In the genomic region with DNA sequence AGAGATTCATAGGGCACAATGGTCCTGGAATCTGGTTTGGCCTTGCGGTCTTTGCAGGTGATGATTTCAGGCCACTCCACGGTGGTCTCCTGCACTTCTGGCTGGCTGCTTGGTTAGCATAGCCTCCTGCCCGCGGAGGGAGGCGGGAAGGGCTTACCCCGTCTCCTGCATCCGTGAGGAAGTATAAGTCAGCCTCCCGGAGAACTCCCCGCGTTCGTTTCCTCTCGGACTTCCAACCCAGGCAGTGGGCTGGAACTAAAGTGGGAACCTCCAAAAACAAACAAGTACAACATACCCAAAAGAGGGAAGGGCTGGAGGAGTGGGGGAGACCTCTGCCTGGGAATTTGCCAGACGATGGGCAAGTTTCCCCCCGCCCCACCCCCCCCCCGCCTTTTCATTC, we compare ENCODE assay signal across 10 cellular contexts. TPM values are rescaled to one million over a fixed set of nuclear protein-coding genes. Genes with fewer than 3 reads are reported as not detected.
A peak's percentile ranks its signal among the peaks of the same experiment; 100 is the strongest.
DNase-seq lines count a peak whose midpoint lies in the region; ATAC-seq and TF ChIP-seq lines count a peak whose summit lies in the region.
"Had no signal": no experiment of that assay in that cellular context is flagged by ENCODE, and none has a peak within 500 bp of the region (broad histone marks: within the 10 kb centered on the region; RNA-seq: fewer than 3 reads in every experiment).

No MANE protein-coding gene starts in this region.

- H3K4me1 ChIP-seq in Panc1 (ENCODE audit: control insufficient read depth, insufficient read depth, low read length), result peaks cover 45% of the 10 kb centered on the region
- peaks cover 5 to 85% (median 14%) of the 10 kb centered on the region in 3 donors for H3K4me1 ChIP-seq in esophagus squamous epithelium

- in situ Hi-C loops in Panc1 (cut with HindIII; ENCODE audit: low pct_unique_long_range_greater_than_20kb, low sequenced_read_pairs), result no loop called here

- no peak for TF ChIP-seq POLR2A in esophagus squamous epithelium (IDR thresholded peaks at IDR 0.05)

- H3K4me2 ChIP-seq in neural cell (ENCODE audit: low read length), result no peak overlapping the region

- no peak overlapping the region for H2AFZ ChIP-seq in neural cell (ENCODE audit: low read depth, low read length)

- H3K27ac ChIP-seq in Panc1 (ENCODE audit: low read length) (peak overlapping the region; percentile 99), esophagus squamous epithelium (peak overlapping the region; percentile 89 to 99 (median 94)), neural cell (ENCODE audit: low read length) (no peak overlapping the region)

- TF ChIP-seq RAD21 in neural cell (conservative IDR thresholded peaks at IDR 0.05), result no peak

- no peaks in the 10 kb centered on the region for H3F3A ChIP-seq in neural cell (ENCODE audit: insufficient read depth, low read length, poor library complexity, severe bottlenecking)

- POLR2A ChIA-PET in AG04449 (lab: Yijun Ruan, JAX) (interaction anchor here (0.6 to 8.1 kb wide), 12 partner anchors 9 to 258 kb away, joined by 3 to 156 read pairs (median 8); no protein-coding TSS in a partner anchor), Panc1 (lab: Charles Lee) (interaction anchor here (0.6 to 1.2 kb wide), 4 partner anchors 28 to 219 kb away, joined by 3 to 15 read pairs (median 8); no protein-coding TSS in a partner anchor)

- CTCF ChIA-PET in AG04449 (lab: Yijun Ruan, JAX), result no interaction called here
- CTCF ChIA-PET in Panc1 (lab: Charles Lee), result interaction anchor here (0.6 to 0.7 kb wide), 2 partner anchors 272 to 286 kb away, joined by 3 to 4 read pairs; no protein-coding TSS in a partner anchor

- no TSS peak for BruUV-seq in Panc1 (replicated peaks; lab: Mats Ljungman, UMichigan)

- H3K4me3 ChIP-seq in AG04449 (ENCODE audit: low read depth, low read length) (peak overlapping the region; percentile 98), Panc1 (ENCODE audit: low read depth in 2 of 2, low read length in 2 of 2) (peak overlapping the region; percentile 76 to 88), esophagus squamous epithelium (peak overlapping the region in 3 of 4 donors; percentile 73 to 83 (median 80)), neural cell (ENCODE audit: low read length) (peak overlapping the region; percentile 83)

- WGBS in esophagus squamous epithelium, 2 donors, result 18 to 80% methylated on average over 1 to 5 of the region's 15 CpGs

- no peaks in the 10 kb centered on the region for H3K9me3 ChIP-seq in Panc1 (ENCODE audit: control insufficient read depth, insufficient read depth, low read depth, low read length)
- H3K9me3 ChIP-seq in esophagus squamous epithelium, result no peaks in the 10 kb centered on the region
- no peaks in the 10 kb centered on the region for H3K9me3 ChIP-seq in neural cell (ENCODE audit: low read length)

- H3K9me2 ChIP-seq in neural cell (ENCODE audit: insufficient read depth, low read length), result no peaks in the 10 kb centered on the region

- ATAC-seq in Panc1 (no peak), GM21717 (IDR thresholded peaks at IDR 0.05; ENCODE audit: unreplicated experiment) (no peak)

- H3K27me3 ChIP-seq in Panc1 (ENCODE audit: control insufficient read depth, insufficient read depth, low read length) (no peaks in the 10 kb centered on the region), esophagus squamous epithelium (peaks cover 0 to 49% (median 0%) of the 10 kb centered on the region in 4 donors), neural cell (ENCODE audit: insufficient read depth, low read depth, low read length) (peaks cover 53% of the 10 kb centered on the region)

- no peak overlapping the region for H3K9ac ChIP-seq in neural cell (ENCODE audit: low read length)

- H3K79me2 ChIP-seq in neural cell (replicated peaks; ENCODE audit: insufficient read depth, low read length), result peaks cover 35% of the 10 kb centered on the region

- H3K36me3 ChIP-seq in Panc1 (ENCODE audit: control insufficient read depth, insufficient read depth, low read length) (peaks cover 26% of the 10 kb centered on the region), esophagus squamous epithelium (peaks cover 0 to 9% (median 0%) of the 10 kb centered on the region in 3 donors), neural cell (ENCODE audit: insufficient read depth, low read length) (no peaks in the 10 kb centered on the region)

- intact Hi-C loops in Panc1 (cut with micrococcal nuclease; ENCODE audit: unreplicated experiment), result loop anchor here (2.0 to 10.0 kb wide), 4 partner anchors 49 to 435 kb away; no protein-coding TSS in a partner anchor
- intact Hi-C loops in esophagus squamous epithelium (cut with DNase I), result loop anchor here (5.0 to 10.0 kb wide), 3 partner anchors 75 to 272 kb away; a partner anchor contains a TSS

- TF ChIP-seq CTCF in AG04449 (IDR thresholded peaks at IDR 0.05; ENCODE audit: insufficient read depth, low read length, missing control alignments) (no peak), Panc1 (IDR thresholded peaks at IDR 0.05) (no peak), esophagus squamous epithelium (IDR thresholded peaks at IDR 0.05) (no peak), neural cell (IDR thresholded peaks at IDR 0.05; ENCODE audit: poor library complexity, severe bottlenecking) (no peak)

- DNase-seq in AG04449 (ENCODE audit: low read depth, low spot score) (no peak), Panc1 (ENCODE audit: low read depth, low spot score) (peak; percentile 64), esophagus squamous epithelium (lab: John Stamatoyannopoulos, UW) (no peak), NCI-H1694 (lab: John Stamatoyannopoulos, UW) (no peak), NCI-H1048 (lab: John Stamatoyannopoulos, UW) (no peak), OCI-M1 (lab: John Stamatoyannopoulos, UW) (no peak)
- DNase-seq: activated naive CD8-positive, alpha-beta T cell treated with anti-CD3 and anti-CD28 coated beads for 36 hours; COR-L47 had no signal

- no peaks in the 10 kb centered on the region for H4K20me1 ChIP-seq in neural cell (ENCODE audit: insufficient read depth)

- no peak for TF ChIP-seq EP300 in neural cell (conservative IDR thresholded peaks at IDR 0.05; ENCODE audit: poor library complexity, severe bottlenecking)

TF ChIP-seq in neural cell, 6 proteins besides CTCF, POLR2A, EP300 and RAD21:
- no peak for TF ChIP-seq MXI1 (conservative IDR thresholded peaks at IDR 0.05; ENCODE audit: poor library complexity, severe bottlenecking)
- TF ChIP-seq, protein P1, sequence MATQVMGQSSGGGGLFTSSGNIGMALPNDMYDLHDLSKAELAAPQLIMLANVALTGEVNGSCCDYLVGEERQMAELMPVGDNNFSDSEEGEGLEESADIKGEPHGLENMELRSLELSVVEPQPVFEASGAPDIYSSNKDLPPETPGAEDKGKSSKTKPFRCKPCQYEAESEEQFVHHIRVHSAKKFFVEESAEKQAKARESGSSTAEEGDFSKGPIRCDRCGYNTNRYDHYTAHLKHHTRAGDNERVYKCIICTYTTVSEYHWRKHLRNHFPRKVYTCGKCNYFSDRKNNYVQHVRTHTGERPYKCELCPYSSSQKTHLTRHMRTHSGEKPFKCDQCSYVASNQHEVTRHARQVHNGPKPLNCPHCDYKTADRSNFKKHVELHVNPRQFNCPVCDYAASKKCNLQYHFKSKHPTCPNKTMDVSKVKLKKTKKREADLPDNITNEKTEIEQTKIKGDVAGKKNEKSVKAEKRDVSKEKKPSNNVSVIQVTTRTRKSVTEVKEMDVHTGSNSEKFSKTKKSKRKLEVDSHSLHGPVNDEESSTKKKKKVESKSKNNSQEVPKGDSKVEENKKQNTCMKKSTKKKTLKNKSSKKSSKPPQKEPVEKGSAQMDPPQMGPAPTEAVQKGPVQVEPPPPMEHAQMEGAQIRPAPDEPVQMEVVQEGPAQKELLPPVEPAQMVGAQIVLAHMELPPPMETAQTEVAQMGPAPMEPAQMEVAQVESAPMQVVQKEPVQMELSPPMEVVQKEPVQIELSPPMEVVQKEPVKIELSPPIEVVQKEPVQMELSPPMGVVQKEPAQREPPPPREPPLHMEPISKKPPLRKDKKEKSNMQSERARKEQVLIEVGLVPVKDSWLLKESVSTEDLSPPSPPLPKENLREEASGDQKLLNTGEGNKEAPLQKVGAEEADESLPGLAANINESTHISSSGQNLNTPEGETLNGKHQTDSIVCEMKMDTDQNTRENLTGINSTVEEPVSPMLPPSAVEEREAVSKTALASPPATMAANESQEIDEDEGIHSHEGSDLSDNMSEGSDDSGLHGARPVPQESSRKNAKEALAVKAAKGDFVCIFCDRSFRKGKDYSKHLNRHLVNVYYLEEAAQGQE (IDR thresholded peaks at IDR 0.05; ENCODE audit: borderline replicate concordance), result no peak
- TF ChIP-seq SMC3 (conservative IDR thresholded peaks at IDR 0.05; ENCODE audit: poor library complexity), result no peak

RNA-seq across cellular contexts. Expression of a gene that starts 0.9 kb away (rescaled TPM):
- total RNA-seq in Panc1 (2021; ENCODE audit: unreplicated experiment), result 355 TPM
- 366 TPM for polyA plus RNA-seq in Panc1 (2012; ENCODE audit: insufficient read length)
- 10 to 100 TPM in 1 of 4 donors, 1 to 10 TPM in 3; 4.5 to 15.1 (median 8.0) TPM for total RNA-seq in esophagus squamous epithelium
- polyA plus RNA-seq in neural cell, result 1.4 and 1.5 TPM in 2 replicates
- 1.2 and 2.8 TPM in 2 replicates for polyA minus RNA-seq in neural cell

Comparison
In these comparisons a context has a peak if more than half of its experiments do, and no peak if none do; other contexts are left out.
1. RNA of a gene that starts 0.9 kb away (total RNA-seq): 355 TPM in Panc1 (single experiment); 4.5 to 15.1 TPM in esophagus squamous epithelium; every median in the first group is over 10 times any median in the second.
2. Peak in every context shown above with its lines, with median percentiles within 50 percentile points of each other: H3K4me3 ChIP-seq.